Comparison of ENCODE assay signal across 8 cellular contexts in the genomic region with DNA sequence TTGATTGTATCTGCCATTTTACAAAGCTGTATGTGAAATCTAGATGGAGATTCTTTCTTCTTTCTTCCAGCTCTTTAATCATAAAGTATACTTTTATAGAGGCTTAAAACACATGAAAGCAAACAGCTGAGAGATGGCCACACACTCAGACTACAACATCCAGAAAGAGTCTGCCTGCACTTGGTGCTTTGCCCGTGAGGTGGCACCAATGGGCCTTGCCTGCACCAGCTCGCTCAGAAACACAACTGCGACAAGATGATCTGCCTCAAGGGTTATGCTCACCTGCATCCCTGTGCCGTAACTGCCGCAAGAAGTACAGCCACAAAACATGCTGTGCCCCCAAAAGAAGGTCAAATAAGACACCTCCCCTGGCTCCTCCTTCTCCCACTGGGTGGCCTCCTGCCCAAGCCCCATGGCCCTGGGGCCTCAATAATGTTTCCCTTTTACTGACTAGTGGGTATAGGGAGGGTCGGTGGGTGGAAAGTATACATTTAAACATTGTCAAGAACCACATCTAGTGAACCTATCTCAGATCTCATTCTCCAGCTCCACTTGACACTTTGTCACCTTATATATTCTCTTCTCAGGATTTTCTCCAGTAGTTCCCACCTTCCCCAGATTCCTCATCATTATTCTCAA.
DNase-seq lines count a peak whose midpoint lies in the region; ATAC-seq, FAIRE-seq and TF ChIP-seq lines count a peak whose summit lies in the region.

No MANE protein-coding gene starts in this region.

- no peaks in the 10 kb centered on the region for H3K79me2 ChIP-seq in endothelial cell of umbilical vein (ENCODE audit: control insufficient read depth, insufficient read depth, low read length)

- no peaks in the 10 kb centered on the region for H3K4me1 Mint-ChIP-seq in nephron

- DNase-seq in NCI-H510A treated with DMSO at 0.1 percent for 48 hours (lab: John Stamatoyannopoulos, UW) (peak; percentile 50), endothelial cell of umbilical vein (ENCODE audit: low read depth, low spot score) (peak; percentile 29), MG63 (no peak), gastrocnemius medialis (no peak)
- no peak for DNase-seq in central memory CD4-positive, alpha-beta T cell
- DNase-seq in stimulated activated CD4-positive, alpha-beta T cell treated with anti-CD3 and anti-CD28 coated beads, Interleukin-12 subunit alpha, Interleukin-12 subunit beta, amount 100 ng/mL, for 4 hours: no peak

- no peak for ATAC-seq in gastrocnemius medialis

- intact Hi-C loops in endothelial cell of umbilical vein (cut with micrococcal nuclease): loop anchor here (1.0 to 2.0 kb wide), 2 partner anchors 158 to 216 kb away; a partner anchor contains a TSS
- intact Hi-C loops in gastrocnemius medialis (cut with DNase I; ENCODE audit: low total_unique reads): no loop called here

- peaks cover 0 to 3% of the 10 kb centered on the region in 2 experiments for H3K36me3 ChIP-seq in endothelial cell of umbilical vein (ENCODE audit: control insufficient read depth in 2 of 2, extremely low read depth in 1 of 2, insufficient read depth in 2 of 2, low read length in 2 of 2)
- no peaks in the 10 kb centered on the region; the same call in none of the 2 replicates for H3K36me3 ChIP-seq in MG63
- H3K36me3 ChIP-seq in gastrocnemius medialis: peaks cover 0 to 6% of the 10 kb centered on the region in 2 donors

- H2AFZ ChIP-seq in endothelial cell of umbilical vein (ENCODE audit: low read depth, low read length): no peak overlapping the region

- no peak overlapping the region for H3K4me3 ChIP-seq in endothelial cell of umbilical vein (replicated peaks in 1 of 3; ENCODE audit: insufficient read depth in 1 of 3, low read depth in 1 of 3, low read length in 3 of 3)
- H3K4me3 ChIP-seq in MG63: no peak overlapping the region
- no peak overlapping the region for H3K4me3 ChIP-seq in gastrocnemius medialis

- no peak overlapping the region for H3K27ac ChIP-seq in endothelial cell of umbilical vein (ENCODE audit: insufficient read depth, low read depth, low read length)
- H3K27ac ChIP-seq in gastrocnemius medialis: no peak overlapping the region

- H3K9me3 Mint-ChIP-seq in nephron: no peaks in the 10 kb centered on the region

- no peak overlapping the region for H3K9ac ChIP-seq in endothelial cell of umbilical vein (replicated peaks; ENCODE audit: extremely low read depth, insufficient read depth, low read length)

- H3K27me3 ChIP-seq in endothelial cell of umbilical vein (ENCODE audit: control insufficient read depth in 2 of 2, insufficient read depth in 2 of 2, low read length in 2 of 2) (no peaks in the 10 kb centered on the region), MG63 (no peaks in the 10 kb centered on the region), gastrocnemius medialis (no peaks in the 10 kb centered on the region)

- peaks cover 25% of the 10 kb centered on the region for H3K36me3 Mint-ChIP-seq in nephron (ENCODE audit: low read depth)

- no peaks in the 10 kb centered on the region for H4K20me1 ChIP-seq in endothelial cell of umbilical vein (replicated peaks; ENCODE audit: control insufficient read depth, extremely low read depth, insufficient read depth, low read length)

- TF ChIP-seq CTCF in endothelial cell of umbilical vein (IDR thresholded peaks at IDR 0.05; ENCODE audit: extremely low read depth in 1 of 2, insufficient read depth in 1 of 2, low read depth in 1 of 2, low read length in 2 of 2): peak; percentile 36 to 57
- peak; percentile 52 to 67 (median 63) for TF ChIP-seq CTCF in nephron (IDR thresholded peaks at IDR 0.05; ENCODE audit: unreplicated experiment in 3 of 3)
- TF ChIP-seq CTCF in gastrocnemius medialis (IDR thresholded peaks at IDR 0.05 in 4 of 5, conservative IDR thresholded peaks at IDR 0.05 in 1 of 5): peak in 2 of 5 experiments; percentile 15 to 22

- CTCF ChIA-PET in endothelial cell of umbilical vein (lab: Charles Lee): interaction anchor here (0.8 to 3.4 kb wide), 10 partner anchors 17 to 355 kb away, joined by 3 to 84 read pairs (median 4); no protein-coding TSS in a partner anchor

- no peaks in the 10 kb centered on the region for H3K9me3 ChIP-seq in endothelial cell of umbilical vein (replicated peaks; ENCODE audit: control insufficient read depth, insufficient read depth, low read length)
- no peaks in the 10 kb centered on the region for H3K9me3 ChIP-seq in MG63
- H3K9me3 ChIP-seq in gastrocnemius medialis: no peaks in the 10 kb centered on the region

- FAIRE-seq in G401.6 (lab: Jason Lieb, UNC) (peak; percentile 50), endothelial cell of umbilical vein (lab: Jason Lieb, UNC) (no peak)

- POLR2A ChIA-PET in endothelial cell of umbilical vein (lab: Charles Lee): no interaction called here

- peaks cover 3% of the 10 kb centered on the region for H3K4me1 ChIP-seq in endothelial cell of umbilical vein (ENCODE audit: control insufficient read depth, extremely low read depth, insufficient read depth, low read length)
- no peaks in the 10 kb centered on the region for H3K4me1 ChIP-seq in gastrocnemius medialis

- in situ Hi-C loops in gastrocnemius medialis (cut with MboI; ENCODE audit: low sequenced_read_pairs in 4 of 4): no loop called here

- no peak overlapping the region for H3K4me3 Mint-ChIP-seq in nephron

- dilution Hi-C loops in endothelial cell of umbilical vein (cut with MboI; ENCODE audit: extremely low pct_ligation_motif_present, low sequenced_read_pairs): no loop called here

- no peak overlapping the region for H3K27ac Mint-ChIP-seq in nephron

- BruUV-seq in endothelial cell of umbilical vein (replicated peaks; lab: Mats Ljungman, UMichigan): no TSS peak

- no peak overlapping the region for H3K4me2 ChIP-seq in endothelial cell of umbilical vein (ENCODE audit: insufficient read depth, low read length)

- no peaks in the 10 kb centered on the region for H3K27me3 Mint-ChIP-seq in nephron (ENCODE audit: low read depth)

- TF ChIP-seq POLR2A in endothelial cell of umbilical vein (IDR thresholded peaks at IDR 0.05; ENCODE audit: low read depth, low read length): no peak
- TF ChIP-seq POLR2A in gastrocnemius medialis (IDR thresholded peaks at IDR 0.05): no peak

- no peaks in the 10 kb centered on the region for H3K9me1 ChIP-seq in endothelial cell of umbilical vein (replicated peaks; ENCODE audit: control insufficient read depth, extremely low read depth, insufficient read depth, low read length)

TF ChIP-seq in endothelial cell of umbilical vein, 7 proteins besides CTCF, POLR2A, EP300 and RAD21:
- TF ChIP-seq FOS (IDR thresholded peaks at IDR 0.05; ENCODE audit: borderline replicate concordance, insufficient read depth, low read length) (no peak), EZH2 (IDR thresholded peaks at IDR 0.05; ENCODE audit: borderline replicate concordance, low read depth, low read length, severe bottlenecking) (no peak), GATA2 (IDR thresholded peaks at IDR 0.05; ENCODE audit: insufficient read depth, insufficient read length, low read depth, low read length) (no peak), POLR2AphosphoS5 (IDR thresholded peaks at IDR 0.05; ENCODE audit: insufficient read depth, low read depth, low read length) (no peak), JUN (IDR thresholded peaks at IDR 0.05; ENCODE audit: borderline replicate concordance, insufficient read depth, insufficient read length, low read depth) (no peak), MYC (IDR thresholded peaks at IDR 0.05; ENCODE audit: low read depth, low read length) (no peak)
- TF ChIP-seq, protein P1, sequence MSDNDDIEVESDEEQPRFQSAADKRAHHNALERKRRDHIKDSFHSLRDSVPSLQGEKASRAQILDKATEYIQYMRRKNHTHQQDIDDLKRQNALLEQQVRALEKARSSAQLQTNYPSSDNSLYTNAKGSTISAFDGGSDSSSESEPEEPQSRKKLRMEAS (IDR thresholded peaks at IDR 0.05; ENCODE audit: insufficient read depth, insufficient read length): no peak

Comparison
In these comparisons a context has a peak if more than half of its experiments do, and no peak if none do; other contexts are left out.
1. DNase-seq: peak in NCI-H510A treated with DMSO at 0.1 percent for 48 hours (single experiment) and endothelial cell of umbilical vein (single experiment); none in MG63 (single experiment), central memory CD4-positive, alpha-beta T cell (single experiment), gastrocnemius medialis (0 of 2) and stimulated activated CD4-positive, alpha-beta T cell treated with anti-CD3 and anti-CD28 coated beads, Interleukin-12 subunit alpha, Interleukin-12 subunit beta, amount 100 ng/mL, for 4 hours (single experiment).